In genomic region chr7:82455295-82455694, GRCh38 we compare ENCODE assay signal across 9 cellular contexts.
"Had no signal": no experiment of that assay in that cellular context is flagged by ENCODE, and none has a peak within 500 bp of the region (broad histone marks: within the 10 kb centered on the region; RNA-seq: fewer than 3 reads in every experiment).

No MANE protein-coding gene starts in this region.

- H3K36me3 ChIP-seq: HAP-1 had no signal

- H3K9me3 Mint-ChIP-seq: GM23338, H9, HFFc6 had no signal

- H3K27ac ChIP-seq: GM23248 had no signal

- H3K9me3 ChIP-seq: HAP-1 had no signal

- H3K9ac ChIP-seq: GM23248 had no signal

- H3K4me3 ChIP-seq: GM23248, GM23338, HAP-1 had no signal

- H2AFZ ChIP-seq: GM23248 had no signal

- H3K27ac Mint-ChIP-seq: GM23338, H9, HFFc6 had no signal

- H3K4me3 Mint-ChIP-seq: GM23338, H9, HFFc6 had no signal

- H3K4me2 ChIP-seq: GM23338 had no signal

- ATAC-seq: GM23338, HCT116 had no signal

- DNase-seq: GM23248, GOT3, H7, H9, HCEC 1CT, HFFc6 had no signal
